In the genomic region with DNA sequence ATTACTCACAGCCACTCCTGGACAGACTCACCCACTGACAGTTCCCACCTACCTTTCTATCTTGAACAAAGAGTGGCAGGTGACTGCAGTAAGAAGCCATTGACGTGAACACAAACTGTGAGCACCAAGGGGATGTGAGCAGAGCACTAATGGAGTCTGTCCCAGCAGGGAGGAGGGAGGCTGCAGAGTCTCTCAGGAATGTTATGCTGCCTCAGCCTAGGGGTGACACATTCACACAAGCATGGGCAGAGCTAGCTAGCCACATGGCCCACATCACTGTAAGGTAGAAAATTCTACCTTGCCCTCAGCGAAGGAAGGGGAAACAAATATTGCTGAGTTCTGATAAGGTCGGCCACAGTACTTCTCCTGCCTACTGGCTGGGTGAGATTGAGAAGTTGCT, we compare ENCODE assay signal across 1 cellular context.
A peak's percentile ranks its signal among the peaks of the same experiment; 100 is the strongest.
TF ChIP-seq lines count a peak whose summit lies in the region.

No MANE protein-coding gene starts in this region.

TF ChIP-seq in H1, 55 proteins besides CTCF, POLR2A, EP300 and RAD21:
- TF ChIP-seq NANOG (IDR thresholded peaks at IDR 0.05; ENCODE audit: insufficient read depth, low read depth, low read length, poor library complexity, severe bottlenecking) (no peak), RBBP5 (IDR thresholded peaks at IDR 0.05; ENCODE audit: borderline replicate concordance, low read depth, low read length) (no peak), JUND (IDR thresholded peaks at IDR 0.05; ENCODE audit: low read length) (no peak), RXRA (IDR thresholded peaks at IDR 0.05; ENCODE audit: insufficient read depth, low read depth, low read length) (no peak), NRF1 (IDR thresholded peaks at IDR 0.05; ENCODE audit: low read depth, low read length) (no peak), YY1 (IDR thresholded peaks at IDR 0.05; ENCODE audit: low read depth, low read length) (peak; percentile 89), TEAD4 (IDR thresholded peaks at IDR 0.05; ENCODE audit: low read depth, low read length) (peak; percentile 71; the same call in 1 of the 2 replicates), CBX8 (IDR thresholded peaks at IDR 0.05; ENCODE audit: borderline replicate concordance, low read depth, low read length) (no peak), CHD1 (IDR thresholded peaks at IDR 0.05; ENCODE audit: low read depth, low read length) (no peak), ZNF274 (IDR thresholded peaks at IDR 0.05; ENCODE audit: borderline replicate concordance, extremely low read depth, low read length) (no peak)
- TF ChIP-seq, protein P1, sequence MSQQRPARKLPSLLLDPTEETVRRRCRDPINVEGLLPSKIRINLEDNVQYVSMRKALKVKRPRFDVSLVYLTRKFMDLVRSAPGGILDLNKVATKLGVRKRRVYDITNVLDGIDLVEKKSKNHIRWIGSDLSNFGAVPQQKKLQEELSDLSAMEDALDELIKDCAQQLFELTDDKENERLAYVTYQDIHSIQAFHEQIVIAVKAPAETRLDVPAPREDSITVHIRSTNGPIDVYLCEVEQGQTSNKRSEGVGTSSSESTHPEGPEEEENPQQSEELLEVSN (IDR thresholded peaks at IDR 0.05): peak; percentile 66
- TF ChIP-seq, protein P2, sequence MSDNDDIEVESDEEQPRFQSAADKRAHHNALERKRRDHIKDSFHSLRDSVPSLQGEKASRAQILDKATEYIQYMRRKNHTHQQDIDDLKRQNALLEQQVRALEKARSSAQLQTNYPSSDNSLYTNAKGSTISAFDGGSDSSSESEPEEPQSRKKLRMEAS (IDR thresholded peaks at IDR 0.05): peak; percentile 84
